In the genomic region with DNA sequence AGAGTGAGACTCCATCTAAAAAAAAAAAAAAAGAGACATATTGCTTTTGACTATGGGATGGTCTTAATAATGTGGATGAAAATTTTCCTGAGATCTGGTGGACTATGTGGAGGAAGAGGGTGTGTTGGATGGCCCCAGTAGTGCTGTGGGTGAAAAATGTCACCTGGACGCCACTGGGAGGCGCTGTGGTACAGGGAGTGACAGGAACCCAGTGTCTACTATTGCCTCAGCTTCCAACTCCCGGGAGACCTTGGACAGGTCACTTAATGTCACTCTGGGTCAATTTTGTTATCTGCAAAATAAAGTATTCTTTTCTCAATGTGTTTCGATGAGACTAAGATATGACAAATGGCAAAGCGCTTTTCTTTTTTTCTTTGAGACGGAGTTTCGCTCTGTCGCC, we compare ENCODE assay signal across 1 cellular context.
TF ChIP-seq lines count a peak whose summit lies in the region.

No MANE protein-coding gene starts in this region.

TF ChIP-seq in SK-N-SH treated with all-trans-retinoic acid at 6 μM for 48 hours, 23 proteins besides CTCF, POLR2A, EP300 and RAD21 (continued from another document):
- TF ChIP-seq, protein P1, sequence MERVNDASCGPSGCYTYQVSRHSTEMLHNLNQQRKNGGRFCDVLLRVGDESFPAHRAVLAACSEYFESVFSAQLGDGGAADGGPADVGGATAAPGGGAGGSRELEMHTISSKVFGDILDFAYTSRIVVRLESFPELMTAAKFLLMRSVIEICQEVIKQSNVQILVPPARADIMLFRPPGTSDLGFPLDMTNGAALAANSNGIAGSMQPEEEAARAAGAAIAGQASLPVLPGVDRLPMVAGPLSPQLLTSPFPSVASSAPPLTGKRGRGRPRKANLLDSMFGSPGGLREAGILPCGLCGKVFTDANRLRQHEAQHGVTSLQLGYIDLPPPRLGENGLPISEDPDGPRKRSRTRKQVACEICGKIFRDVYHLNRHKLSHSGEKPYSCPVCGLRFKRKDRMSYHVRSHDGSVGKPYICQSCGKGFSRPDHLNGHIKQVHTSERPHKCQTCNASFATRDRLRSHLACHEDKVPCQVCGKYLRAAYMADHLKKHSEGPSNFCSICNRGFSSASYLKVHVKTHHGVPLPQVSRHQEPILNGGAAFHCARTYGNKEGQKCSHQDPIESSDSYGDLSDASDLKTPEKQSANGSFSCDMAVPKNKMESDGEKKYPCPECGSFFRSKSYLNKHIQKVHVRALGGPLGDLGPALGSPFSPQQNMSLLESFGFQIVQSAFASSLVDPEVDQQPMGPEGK (CRISPR knock-in tag; IDR thresholded peaks at IDR 0.05; ENCODE audit: borderline replicate concordance): no peak
- TF ChIP-seq ZFP30 (CRISPR knock-in tag; IDR thresholded peaks at IDR 0.05) (no peak), BACH2 (CRISPR knock-in tag; IDR thresholded peaks at IDR 0.05; ENCODE audit: borderline replicate concordance) (no peak)
